8 cellular contexts compared by ENCODE assay signal in the genomic region with DNA sequence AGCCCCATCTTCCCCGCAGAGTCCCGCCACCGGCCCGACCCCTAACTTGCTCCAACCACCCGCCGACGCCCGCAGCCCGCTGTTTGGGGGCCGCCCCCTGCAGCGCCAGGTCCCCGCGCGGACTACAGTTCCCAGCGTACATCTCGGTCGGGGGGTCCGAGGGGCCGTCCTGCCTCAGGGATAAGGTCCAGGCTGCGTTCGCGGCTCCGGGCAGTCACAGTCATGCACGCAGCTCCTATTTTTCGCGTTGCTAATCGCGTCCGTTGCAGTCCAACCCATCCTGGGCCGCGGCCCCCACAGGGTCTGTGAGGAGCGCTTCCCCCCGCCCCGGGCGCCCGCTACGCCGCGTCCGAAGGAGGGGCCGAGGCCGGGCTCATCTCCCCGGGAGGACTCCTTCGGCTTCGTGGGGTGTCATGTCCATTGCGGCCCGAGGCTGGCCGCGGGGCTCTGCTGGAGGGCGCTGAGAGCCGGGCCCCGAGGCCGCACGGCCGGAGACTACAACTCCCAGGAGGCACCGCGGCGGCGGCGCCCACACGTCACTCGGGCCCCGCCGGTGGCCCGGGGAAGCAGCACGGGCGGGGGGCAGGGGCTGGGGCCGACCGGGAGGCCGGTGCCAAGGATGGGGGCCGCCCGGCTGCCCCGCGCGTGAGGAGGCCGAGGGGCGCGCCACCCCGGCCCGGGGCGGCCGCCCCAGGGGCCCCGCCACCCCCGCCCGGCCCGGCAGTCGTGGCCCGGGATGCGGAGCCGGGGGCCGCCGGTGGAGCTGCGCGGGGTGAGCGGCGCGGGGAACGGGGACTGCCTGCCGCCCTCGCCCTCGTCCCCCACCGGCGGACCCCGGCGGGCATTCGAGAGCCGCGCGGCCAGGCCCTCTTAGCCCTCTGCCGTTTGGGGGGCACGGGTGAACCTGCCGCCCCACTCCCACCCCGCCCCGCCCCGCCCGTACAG. TPM values are rescaled to one million over a fixed set of nuclear protein-coding genes. Genes with fewer than 3 reads are reported as not detected.
A peak's percentile ranks its signal among the peaks of the same experiment; 100 is the strongest.
DNase-seq lines count a peak whose midpoint lies in the region; ATAC-seq, FAIRE-seq and TF ChIP-seq lines count a peak whose summit lies in the region.

Gene MAP3K10, plus strand, starts transcription at position 536 of the 945 bp plus-strand sequence. CDS start 606 bp downstream, outside the sequence.

- peak within 1 kb of the TSS; percentile 99 for H3K4me3 ChIP-seq in MG63
- H3K4me3 ChIP-seq in adipocyte (ENCODE audit: low read length) = peak within 1 kb of the TSS; percentile 91

- no peaks in the 10 kb centered on the region for H3K9me3 ChIP-seq in MG63
- H3K9me3 ChIP-seq in adipocyte (ENCODE audit: control insufficient read depth, low read length) = no peaks in the 10 kb centered on the region

- TF ChIP-seq CTCF in progenitor cell of endocrine pancreas (IDR thresholded peaks at IDR 0.05; ENCODE audit: unreplicated experiment) = no peak

- peaks cover 2% of the 10 kb centered on the region for H3K36me3 Mint-ChIP-seq in progenitor cell of endocrine pancreas (ENCODE audit: insufficient read depth)

- H3K36me3 ChIP-seq in MG63 (no peaks in the 10 kb centered on the region), adipocyte (ENCODE audit: control insufficient read depth, insufficient read depth, low read length, severe bottlenecking) (no peaks in the 10 kb centered on the region)

- H3K27me3 ChIP-seq in MG63 = no peaks in the 10 kb centered on the region
- H3K27me3 ChIP-seq in adipocyte (replicated peaks; ENCODE audit: control insufficient read depth, insufficient read depth, low read length) = no peaks in the 10 kb centered on the region

- H3K9me3 Mint-ChIP-seq in progenitor cell of endocrine pancreas (ENCODE audit: low read depth) = no peaks in the 10 kb centered on the region

- peak within 1 kb of the TSS; percentile 98 for H3K9ac ChIP-seq in adipocyte (ENCODE audit: low read length)

- peak; percentile 49 for TF ChIP-seq POLR2A in H54 (IDR thresholded peaks at IDR 0.05; ENCODE audit: low read depth, low read length)

- no peaks in the 10 kb centered on the region for H3K4me1 Mint-ChIP-seq in progenitor cell of endocrine pancreas (ENCODE audit: low read depth)

- FAIRE-seq in H54 (lab: Jason Lieb, UNC) = no peak

- peak within 1 kb of the TSS; percentile 83 for H3K4me3 Mint-ChIP-seq in progenitor cell of endocrine pancreas (ENCODE audit: low read depth)

- DNase-seq in GM03348 (ENCODE audit: low spot score) = peak; percentile 94
- peak; percentile 91 for DNase-seq in H54 (ENCODE audit: insufficient read length, low spot score)
- DNase-seq in MG63 = peak; percentile 83
- DNase-seq in SW480 (ENCODE audit: low spot score) = peak; percentile 76
- DNase-seq in adipocyte (ENCODE audit: low read depth) = peak; percentile 85
- peak; percentile 84 for DNase-seq in left cardiac atrium
- peak; percentile 56 for DNase-seq in progenitor cell of endocrine pancreas (ENCODE audit: low spot score, unreplicated experiment)
- peak; percentile 62 for DNase-seq in ureter (ENCODE audit: low spot score)

- intact Hi-C loops in left cardiac atrium (cut with DNase I) = no loop called here

- peaks cover 19% of the 10 kb centered on the region for H3K4me1 ChIP-seq in adipocyte (ENCODE audit: control insufficient read depth, insufficient read depth, low read length)

- H3K27me3 Mint-ChIP-seq in progenitor cell of endocrine pancreas = peaks cover 11% of the 10 kb centered on the region

- peak within 1 kb of the TSS; percentile 86 for H3K27ac Mint-ChIP-seq in progenitor cell of endocrine pancreas

- ATAC-seq in left cardiac atrium = peak; percentile 95 to 97

RNA-seq across cellular contexts. Expression of gene MAP3K10, which starts in this region (rescaled TPM):
- total RNA-seq in MG63 (2014; rRNA removed; shearing (Covaris generic); ENCODE audit: low replicate concordance) = 4.2 and 13.8 TPM in 2 replicates
- total RNA-seq in left cardiac atrium (10 to 100 TPM; 17.3 to 19.9 TPM), progenitor cell of endocrine pancreas (35.3 and 37.2 TPM in 2 replicates), ureter (14.4 TPM)

Comparison
In these comparisons a context has a peak if more than half of its experiments do, and no peak if none do; other contexts are left out.
1. Peak in every context shown above with its lines: DNase-seq, ATAC-seq and H3K4me3 ChIP-seq.